In the genomic region with DNA sequence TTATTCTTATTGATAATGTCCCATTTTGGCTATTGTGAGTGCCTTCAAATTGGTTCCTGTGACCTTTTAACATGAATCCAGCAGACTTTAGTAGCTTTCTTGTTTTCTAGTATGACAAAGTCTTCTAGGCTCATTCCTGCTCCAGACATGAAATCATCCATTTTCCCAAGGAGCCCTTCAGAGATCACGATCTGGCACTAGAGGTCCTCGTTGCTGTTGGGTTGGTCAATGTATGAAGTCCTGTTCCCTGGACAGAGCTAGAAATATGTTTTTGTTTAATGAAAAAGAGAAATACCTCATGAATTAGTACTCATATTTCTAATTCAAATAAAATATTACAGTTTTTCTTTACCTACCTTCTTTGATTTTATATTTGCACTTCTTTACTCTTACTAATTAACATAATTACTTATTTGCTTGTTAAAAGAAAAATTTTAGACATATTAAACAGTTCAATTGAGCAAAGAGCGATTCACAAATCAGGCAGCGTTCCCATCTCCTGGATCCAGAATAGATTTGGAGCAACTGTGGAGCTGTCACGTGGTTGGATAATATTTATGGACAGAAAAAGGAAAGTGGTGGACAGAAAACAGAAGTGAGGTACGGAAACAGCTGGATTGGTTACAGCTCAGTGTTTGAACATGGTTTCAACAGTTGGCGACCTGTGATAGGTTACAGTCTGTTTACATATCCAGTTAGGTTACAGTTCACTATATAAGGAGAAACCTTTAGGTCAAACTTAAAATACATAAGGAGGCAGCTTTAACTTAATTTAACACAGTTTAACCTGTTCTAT, we compare ENCODE assay signal across 10 cellular contexts. TPM values are rescaled to one million over a fixed set of nuclear protein-coding genes. Genes with fewer than 3 reads are reported as not detected.
DNase-seq lines count a peak whose midpoint lies in the region; TF ChIP-seq lines count a peak whose summit lies in the region.
"Had no signal": no experiment of that assay in that cellular context is flagged by ENCODE, and none has a peak within 500 bp of the region (broad histone marks: within the 10 kb centered on the region; RNA-seq: fewer than 3 reads in every experiment).

No MANE protein-coding gene starts in this region.

- TF ChIP-seq CTCF in OCI-LY7 (conservative IDR thresholded peaks at IDR 0.05; ENCODE audit: low read length): peak; percentile 54
- peak; percentile 67 for TF ChIP-seq CTCF in fibroblast of villous mesenchyme (IDR thresholded peaks at IDR 0.05; ENCODE audit: insufficient read depth, low read depth, low read length)
- peak; percentile 39 to 41 for TF ChIP-seq CTCF in tibial artery (IDR thresholded peaks at IDR 0.05)

- H3K27me3 ChIP-seq in tibial artery: no peaks in the 10 kb centered on the region

- POLR2A ChIA-PET in OCI-LY7 (lab: Charles Lee): no interaction called here

- no TSS peak for BruUV-seq in OCI-LY7 (replicated peaks; lab: Mats Ljungman, UMichigan)

- no peaks in the 10 kb centered on the region for H3K79me2 ChIP-seq in OCI-LY7 (ENCODE audit: insufficient read depth, low read depth, low read length)

- H3K4me3 ChIP-seq in OCI-LY7 (ENCODE audit: low read depth, low read length, poor library complexity, severe bottlenecking): no peak overlapping the region
- no peak overlapping the region for H3K4me3 ChIP-seq in fibroblast of villous mesenchyme (ENCODE audit: low read depth, low read length)
- H3K4me3 ChIP-seq in tibial artery: no peak overlapping the region

- no peaks in the 10 kb centered on the region for H3K9me2 ChIP-seq in OCI-LY7 (ENCODE audit: insufficient read depth, low read length)

- H3K9me3 ChIP-seq in OCI-LY7 (ENCODE audit: low read length): no peaks in the 10 kb centered on the region
- H3K9me3 ChIP-seq in tibial artery: no peaks in the 10 kb centered on the region

- H4K20me1 ChIP-seq in OCI-LY7 (ENCODE audit: insufficient read depth, low read length): no peaks in the 10 kb centered on the region

- no peaks in the 10 kb centered on the region for H3K36me3 ChIP-seq in OCI-LY7 (ENCODE audit: insufficient read depth, low read length)
- H3K36me3 ChIP-seq in tibial artery: no peaks in the 10 kb centered on the region

- H3K4me2 ChIP-seq in OCI-LY7 (ENCODE audit: low read length): no peak overlapping the region

- H3K27ac ChIP-seq in OCI-LY7 (ENCODE audit: low read depth, low read length, poor library complexity, severe bottlenecking) (no peak overlapping the region), tibial artery (no peak overlapping the region)

- CTCF ChIA-PET in OCI-LY7 (lab: Charles Lee; ENCODE audit: unreplicated experiment): no interaction called here

- no peak overlapping the region for H2AFZ ChIP-seq in OCI-LY7 (ENCODE audit: low read length)

- intact Hi-C loops in OCI-LY7 (cut with micrococcal nuclease; ENCODE audit: unreplicated experiment) (no loop called here), tibial artery (cut with DNase I; ENCODE audit: low total_unique reads) (loop anchor here (5.0 kb wide), 2 partner anchors 188 to 1657 kb away; no protein-coding TSS in a partner anchor)

- H3K4me1 ChIP-seq in OCI-LY7 (ENCODE audit: insufficient read depth, low read length, poor library complexity, severe bottlenecking): no peaks in the 10 kb centered on the region
- peaks cover 0 to 7% (median 0%) of the 10 kb centered on the region in 4 donors for H3K4me1 ChIP-seq in tibial artery

- DNase-seq in NCI-H446 treated with DMSO at 0.1 percent for 48 hours (lab: John Stamatoyannopoulos, UW) (peak; percentile 8), NCI-H446 (lab: John Stamatoyannopoulos, UW) (no peak), OCI-LY7 (ENCODE audit: low spot score) (no peak), fibroblast of villous mesenchyme (ENCODE audit: low read depth) (peak; percentile 69), tibial artery (peak in 1 of 2 donors; percentile 66), SK-N-DZ (ENCODE audit: low spot score) (no peak)
- DNase-seq in stimulated activated CD4-positive, alpha-beta T cell treated with anti-CD3 and anti-CD28 coated beads, Interleukin-2, amount 100 ng/mL, for 48 hours: no peak
- no peak for DNase-seq in effector CD8-positive, alpha-beta T cell (lab: John Stamatoyannopoulos, UW)
- DNase-seq: C1 segment of cervical spinal cord, SHP77 had no signal

RNA-seq across cellular contexts. Expression of a gene that starts 19.8 kb away (rescaled TPM):
- 7.0 and 7.5 TPM in 2 replicates for total RNA-seq in OCI-LY7 (2014; rRNA removed; shearing (Covaris generic))
- total RNA-seq in OCI-LY7 (2022) (4.7 and 5.6 TPM in 2 replicates), fibroblast of villous mesenchyme (5.8 and 10.8 TPM in 2 replicates)
- 10.1 and 13.6 TPM in 2 replicates for polyA plus RNA-seq in SK-N-DZ (2014; cell fraction: cytosol; rRNA removed)
- polyA plus RNA-seq in SK-N-DZ (2014; cell fraction: nucleus; rRNA removed): 6.1 and 7.3 TPM in 2 replicates

RNA-seq across cellular contexts. Expression of a gene that starts 24.3 kb away (rescaled TPM):
- 0.16 and 0.26 TPM in 2 replicates for total RNA-seq in OCI-LY7 (2014; rRNA removed; shearing (Covaris generic))
- 1.2 and 1.3 TPM in 2 replicates for total RNA-seq in OCI-LY7 (2022)
- 12.2 and 19.9 TPM in 2 replicates for total RNA-seq in fibroblast of villous mesenchyme
- 4.4 and 5.2 TPM in 2 replicates for polyA plus RNA-seq in SK-N-DZ (2014; cell fraction: cytosol; rRNA removed)
- 1.0 and 6.1 TPM in 2 replicates for polyA plus RNA-seq in SK-N-DZ (2014; cell fraction: nucleus; rRNA removed)

Comparison
In these comparisons a context has a peak if more than half of its experiments do, and no peak if none do; other contexts are left out.
1. DNase-seq: peak in NCI-H446 treated with DMSO at 0.1 percent for 48 hours (single experiment) and fibroblast of villous mesenchyme (single experiment); none in NCI-H446 (0 of 2), OCI-LY7 (single experiment), stimulated activated CD4-positive, alpha-beta T cell treated with anti-CD3 and anti-CD28 coated beads, Interleukin-2, amount 100 ng/mL, for 48 hours (0 of 2), effector CD8-positive, alpha-beta T cell (single experiment) and SK-N-DZ (single experiment).
2. Peak in every context shown above with its lines, with median percentiles within 50 percentile points of each other: CTCF ChIP-seq.